Comparison of ENCODE assay signal across 12 cellular contexts in genomic region chr9:22103650-22104575, GRCh38.
DNase-seq lines count a peak whose midpoint lies in the region; ATAC-seq and TF ChIP-seq lines count a peak whose summit lies in the region.
"Had no signal": no experiment of that assay in that cellular context is flagged by ENCODE, and none has a peak within 500 bp of the region (broad histone marks: within the 10 kb centered on the region; RNA-seq: fewer than 3 reads in every experiment).

No MANE protein-coding gene starts in this region.

- WGBS in mesodermal cell (ENCODE audit: insufficient coverage in 2 of 2), 2 experiments = 86 to 88% methylated on average over 1 of the region's 4 CpGs
- no CpG with 5 or more reads among the region's 4 CpGs for WGBS in neuronal stem cell (ENCODE audit: extremely low coverage in 2 of 2, insufficient read length in 2 of 2, insufficient replicate concordance in 1 of 2), 2 donors

- H3K18ac ChIP-seq in neuronal stem cell (ENCODE audit: low read length) = no peak overlapping the region

- H2BK15ac ChIP-seq in neuronal stem cell (ENCODE audit: low read length) = no peak overlapping the region

- H3K79me1 ChIP-seq in neuronal stem cell (ENCODE audit: low read depth, low read length) = no peaks in the 10 kb centered on the region

- no peaks in the 10 kb centered on the region for H3K9me3 ChIP-seq in right atrium auricular region
- no peaks in the 10 kb centered on the region for H3K9me3 ChIP-seq in mesodermal cell (ENCODE audit: control insufficient read depth, low read length)
- no peaks in the 10 kb centered on the region for H3K9me3 ChIP-seq in neuronal stem cell (replicated peaks in 1 of 2; ENCODE audit: control insufficient read depth in 2 of 2, insufficient read depth in 1 of 2, low read depth in 1 of 2, low read length in 2 of 2)
- H3K9me3 ChIP-seq: right lobe of liver had no signal

- no peak overlapping the region for H4K8ac ChIP-seq in neuronal stem cell (ENCODE audit: low read depth, low read length)

- no peak for TF ChIP-seq CTCF in right atrium auricular region (IDR thresholded peaks at IDR 0.05)

- no peak overlapping the region for H2AK5ac ChIP-seq in neuronal stem cell (ENCODE audit: low read depth, low read length)

- H2AFZ ChIP-seq in neuronal stem cell (ENCODE audit: low read length) = no peak overlapping the region

- H4K91ac ChIP-seq in neuronal stem cell (ENCODE audit: low read depth, low read length, poor library complexity) = no peak overlapping the region

- ATAC-seq in Right ventricle myocardium superior (ENCODE audit: poor library complexity) (peak; percentile 77), HG03039 (IDR thresholded peaks at IDR 0.05; ENCODE audit: unreplicated experiment) (no peak), HG03565 (IDR thresholded peaks at IDR 0.05; ENCODE audit: unreplicated experiment) (no peak)

- no peak overlapping the region for H3K4me3 ChIP-seq in right atrium auricular region
- no peak overlapping the region for H3K4me3 ChIP-seq in mesodermal cell (ENCODE audit: extremely low read depth, insufficient read depth, low read length, poor library complexity, severe bottlenecking)
- no peak overlapping the region for H3K4me3 ChIP-seq in neuronal stem cell (ENCODE audit: low read length in 2 of 2)
- H3K4me3 ChIP-seq: right lobe of liver had no signal

- H3K4me1 ChIP-seq in right atrium auricular region = peaks cover 0 to 9% of the 10 kb centered on the region in 2 donors
- peaks cover 33% of the 10 kb centered on the region for H3K4me1 ChIP-seq in mesodermal cell (ENCODE audit: control insufficient read depth, insufficient read depth, low read length, poor library complexity, severe bottlenecking)
- H3K4me1 ChIP-seq in neuronal stem cell (ENCODE audit: control insufficient read depth in 2 of 2, insufficient read depth in 1 of 2, low read depth in 1 of 2, low read length in 2 of 2) = no peaks in the 10 kb centered on the region
- H3K4me1 ChIP-seq: right lobe of liver had no signal

- H2BK120ac ChIP-seq in neuronal stem cell (ENCODE audit: low read depth, low read length) = no peak overlapping the region

- H3K27ac ChIP-seq in right atrium auricular region (peak overlapping the region in 1 of 2 donors; percentile 56), mesodermal cell (ENCODE audit: low read depth, low read length, severe bottlenecking) (peak overlapping the region; percentile 87), neuronal stem cell (replicated peaks; ENCODE audit: low read length) (no peak overlapping the region)
- H3K27ac ChIP-seq: right lobe of liver had no signal

- H3K4me2 ChIP-seq in neuronal stem cell (ENCODE audit: insufficient read depth, low read length, poor library complexity, severe bottlenecking) = no peak overlapping the region

- H3K14ac ChIP-seq in neuronal stem cell (ENCODE audit: low read length) = no peak overlapping the region

- no peak overlapping the region for H3K9ac ChIP-seq in neuronal stem cell (ENCODE audit: low read depth, low read length, poor library complexity)

- no peaks in the 10 kb centered on the region for H3K27me3 ChIP-seq in right atrium auricular region
- no peaks in the 10 kb centered on the region for H3K27me3 ChIP-seq in neuronal stem cell (ENCODE audit: control insufficient read depth in 3 of 3, insufficient read depth in 3 of 3, low read depth in 1 of 3, low read length in 3 of 3)
- H3K27me3 ChIP-seq: right lobe of liver had no signal

- DNase-seq in Right ventricle myocardium superior (no peak), right atrium auricular region (ENCODE audit: low spot score) (no peak), dedifferentiated amniotic fluid mesenchymal stem cell (ENCODE audit: extremely low spot score) (peak; percentile 40), midbrain (lab: John Stamatoyannopoulos, UW) (no peak), neuronal stem cell (ENCODE audit: low spot score) (no peak)
- DNase-seq: activated CD8-positive, alpha-beta memory T cell treated with anti-CD3 and anti-CD28 coated beads, Interleukin-2, amount 50 U/mL, for 4 hours; cortex of kidney; NCI-H2227 treated with DMSO at 0.1 percent for 48 hours had no signal

- no peak overlapping the region for H3K4ac ChIP-seq in neuronal stem cell (ENCODE audit: low read length)

- H3K23ac ChIP-seq in neuronal stem cell (ENCODE audit: low read depth, low read length, poor library complexity) = no peak overlapping the region

- intact Hi-C loops in Right ventricle myocardium superior (cut with DNase I) = no loop called here

- no peak overlapping the region for H2BK5ac ChIP-seq in neuronal stem cell (ENCODE audit: low read length)

- H3K36me3 ChIP-seq in right atrium auricular region (no peaks in the 10 kb centered on the region), mesodermal cell (ENCODE audit: control insufficient read depth, insufficient read depth, low read length) (no peaks in the 10 kb centered on the region), neuronal stem cell (replicated peaks in 1 of 2; ENCODE audit: control insufficient read depth in 2 of 2, insufficient read depth in 2 of 2, low read length in 2 of 2) (no peaks in the 10 kb centered on the region)
- H3K36me3 ChIP-seq: right lobe of liver had no signal

- H2BK12ac ChIP-seq in neuronal stem cell (ENCODE audit: low read length) = no peak overlapping the region
